In genomic region chr9:36025751-36026150, GRCh38 we compare ENCODE assay signal across 25 cellular contexts.
"Had no signal": no experiment of that assay in that cellular context is flagged by ENCODE, and none has a peak within 500 bp of the region (broad histone marks: within the 10 kb centered on the region; RNA-seq: fewer than 3 reads in every experiment).

No MANE protein-coding gene starts in this region.

- H3K27ac ChIP-seq: coronary artery, gastrocnemius medialis, left lung, neural progenitor cell, parathyroid adenoma, right lobe of liver, suprapubic skin, transverse colon, upper lobe of right lung, uterus had no signal

- H3K36me3 ChIP-seq: gastrocnemius medialis, left lung, neural progenitor cell, right lobe of liver, suprapubic skin, transverse colon, upper lobe of right lung, uterus had no signal

- H3K9me3 ChIP-seq: gastrocnemius medialis, left lung, right lobe of liver, suprapubic skin, transverse colon, upper lobe of right lung, uterus had no signal

- FAIRE-seq: endothelial cell of umbilical vein had no signal

- H2AFZ ChIP-seq: neural progenitor cell, parathyroid adenoma had no signal

- H3K9ac ChIP-seq: neural progenitor cell, parathyroid adenoma had no signal

- H3K4me2 ChIP-seq: neural progenitor cell, smooth muscle cell had no signal

- H3K27me3 ChIP-seq: gastrocnemius medialis, left lung, right lobe of liver, suprapubic skin, transverse colon, upper lobe of right lung, uterus had no signal

- H3K4me3 ChIP-seq: coronary artery, gastrocnemius medialis, left lung, neural progenitor cell, right lobe of liver, smooth muscle cell, suprapubic skin, transverse colon, upper lobe of right lung, uterus had no signal

- H3K79me2 ChIP-seq: parathyroid adenoma had no signal

- DNase-seq: dermis blood vessel endothelial cell; effector memory CD4-positive, alpha-beta T cell; gastrocnemius medialis; head of caudate nucleus; left cardiac atrium; left lung; mesendoderm; midbrain; naive thymus-derived CD4-positive, alpha-beta T cell; right lobe of liver; stimulated activated CD4-positive, alpha-beta T cell treated with anti-CD3 and anti-CD28 coated beads, Interleukin-12 subunit alpha, Interleukin-12 subunit beta, amount 100 ng/mL, for 4 hours; stimulated activated CD4-positive, alpha-beta T cell treated with anti-CD3 and anti-CD28 coated beads, Interleukin-1b, Interleukin-23, amount 100 ng/mL, for 48 hours; stimulated activated CD4-positive, alpha-beta T cell treated with anti-CD3 and anti-CD28 coated beads, Interleukin-4, amount 100 ng/mL, for 1 hour; stimulated activated CD8-positive, alpha-beta memory T cell treated with anti-CD3 and anti-CD28 coated beads, Interleukin-4, amount 100 ng/mL, for 48 hours; stimulated activated naive CD4-positive, alpha-beta T cell; stimulated activated naive CD8-positive, alpha-beta T cell treated with anti-CD3 and anti-CD28 coated beads, Interleukin-15, amount 100 ng/mL, for 72 hours; transverse colon; upper lobe of right lung; uterus had no signal

- H3K4me1 ChIP-seq: neural progenitor cell, parathyroid adenoma, right lobe of liver, uterus had no signal

- ATAC-seq: gastrocnemius medialis; left cardiac atrium; left lung; naive thymus-derived CD4-positive, alpha-beta T cell; right lobe of liver; stimulated activated naive CD8-positive, alpha-beta T cell treated with anti-CD3 and anti-CD28 coated beads, Interleukin-15, amount 100 ng/mL, for 72 hours; upper lobe of right lung had no signal
